Comparison of ENCODE assay signal across 27 cellular contexts in the genomic region with DNA sequence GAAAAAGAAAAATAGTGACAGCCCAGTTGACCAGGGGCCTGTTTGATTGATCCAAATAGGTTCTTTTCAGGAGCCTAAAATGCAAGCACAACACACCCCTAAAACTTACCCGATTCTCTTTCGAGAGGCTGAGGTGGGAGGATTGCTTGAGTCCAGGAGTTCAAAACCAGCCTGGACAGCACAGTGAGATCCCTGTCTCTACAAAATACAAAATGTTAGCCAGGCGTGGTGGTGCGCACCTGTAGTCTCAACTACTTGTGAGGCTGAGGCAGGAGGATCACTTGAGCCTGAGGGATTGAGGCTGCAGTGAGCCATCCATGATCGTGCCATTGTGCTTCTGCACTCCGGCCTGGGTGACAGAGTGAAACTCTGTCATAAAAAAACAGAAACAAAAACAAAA. TPM values are rescaled to one million over a fixed set of nuclear protein-coding genes. Genes with fewer than 3 reads are reported as not detected.
A peak's percentile ranks its signal among the peaks of the same experiment; 100 is the strongest.
DNase-seq lines count a peak whose midpoint lies in the region; ATAC-seq and TF ChIP-seq lines count a peak whose summit lies in the region.
"Had no signal": no experiment of that assay in that cellular context is flagged by ENCODE, and none has a peak within 500 bp of the region (broad histone marks: within the 10 kb centered on the region; RNA-seq: fewer than 3 reads in every experiment).

No MANE protein-coding gene starts in this region.

- H3K4me1 Mint-ChIP-seq in T-helper 17 cell: peaks cover 23% of the 10 kb centered on the region
- H3K4me1 Mint-ChIP-seq in glutamatergic neuron (ENCODE audit: low read depth, unreplicated experiment): peaks cover 21% of the 10 kb centered on the region
- H3K4me1 Mint-ChIP-seq in activated T-cell treated with anti-CD3 and anti-CD28 coated beads, Interleukin-2, amount 50 U/mL, for 4 hours (ENCODE audit: low read depth): peaks cover 25% of the 10 kb centered on the region

- DNase-seq in left ventricle myocardium inferior (no peak), right atrium auricular region (ENCODE audit: low spot score) (no peak), T-helper 17 cell (no peak), glutamatergic neuron (no peak)
- DNase-seq in stimulated activated CD4-positive, alpha-beta T cell treated with anti-CD3 and anti-CD28 coated beads, Interleukin-4, amount 100 ng/mL, for 4 hours: no peak
- DNase-seq in activated T-cell treated with anti-CD3 and anti-CD28 coated beads, Interleukin-2, amount 50 U/mL, for 4 hours: no peak
- DNase-seq: 8988T, ACHN, BE2C, DMS 273 treated with DMSO at 0.1 percent for 48 hours, DMS79 treated with DMSO at 0.1 percent for 48 hours, GF-D8, GM23248, H9, HFFc6, KBM-7, NCI-H2081, NCI-H2227 treated with DMSO at 0.1 percent for 48 hours, NCI-H526 treated with DMSO at 0.1 percent for 48 hours, Right ventricle myocardium superior, RPMI8226 had no signal

- H3K27me3 Mint-ChIP-seq in T-helper 17 cell (peaks cover 9% of the 10 kb centered on the region), glutamatergic neuron (ENCODE audit: unreplicated experiment) (peaks cover 5% of the 10 kb centered on the region)
- peaks cover 10% of the 10 kb centered on the region for H3K27me3 Mint-ChIP-seq in activated T-cell treated with anti-CD3 and anti-CD28 coated beads, Interleukin-2, amount 50 U/mL, for 4 hours (ENCODE audit: low read depth)

- H3K9me3 ChIP-seq in left ventricle myocardium inferior (replicated peaks) (no peaks in the 10 kb centered on the region), right atrium auricular region (no peaks in the 10 kb centered on the region), T-helper 17 cell (ENCODE audit: control insufficient read depth, low read length, poor library complexity, severe bottlenecking) (no peaks in the 10 kb centered on the region)
- H3K9me3 ChIP-seq: BE2C had no signal

- H3K4me3 Mint-ChIP-seq in T-helper 17 cell (no peak overlapping the region), glutamatergic neuron (ENCODE audit: unreplicated experiment) (no peak overlapping the region)
- H3K4me3 Mint-ChIP-seq in activated T-cell treated with anti-CD3 and anti-CD28 coated beads, Interleukin-2, amount 50 U/mL, for 4 hours: no peak overlapping the region
- H3K4me3 Mint-ChIP-seq: HFFc6 had no signal

- H3K4me3 ChIP-seq in left ventricle myocardium inferior (no peak overlapping the region), right atrium auricular region (no peak overlapping the region)
- H3K4me3 ChIP-seq: GM23248 had no signal

- H3K4me1 ChIP-seq in left ventricle myocardium inferior (peaks cover 21% of the 10 kb centered on the region), right atrium auricular region (peaks cover 0 to 22% of the 10 kb centered on the region in 2 donors)
- H3K4me1 ChIP-seq: BE2C had no signal

- peak overlapping the region; percentile 43 for H3K27ac Mint-ChIP-seq in T-helper 17 cell
- peak overlapping the region; percentile 17 for H3K27ac Mint-ChIP-seq in glutamatergic neuron (ENCODE audit: unreplicated experiment)
- H3K27ac Mint-ChIP-seq: HFFc6 had no signal

- H3K27me3 ChIP-seq in left ventricle myocardium inferior (ENCODE audit: low read depth) (peaks cover 1% of the 10 kb centered on the region), right atrium auricular region (no peaks in the 10 kb centered on the region)

- H3K36me3 Mint-ChIP-seq in T-helper 17 cell (ENCODE audit: low read depth) (peaks cover 2% of the 10 kb centered on the region), glutamatergic neuron (ENCODE audit: unreplicated experiment) (peaks cover 5% of the 10 kb centered on the region)
- no peaks in the 10 kb centered on the region for H3K36me3 Mint-ChIP-seq in activated T-cell treated with anti-CD3 and anti-CD28 coated beads, Interleukin-2, amount 50 U/mL, for 4 hours (ENCODE audit: insufficient read depth)
- H3K36me3 Mint-ChIP-seq: CD8-positive, alpha-beta T cell had no signal

- H3K36me3 ChIP-seq in left ventricle myocardium inferior: no peaks in the 10 kb centered on the region
- no peaks in the 10 kb centered on the region for H3K36me3 ChIP-seq in right atrium auricular region
- H3K36me3 ChIP-seq: BE2C had no signal

- TF ChIP-seq CTCF in left ventricle myocardium inferior (IDR thresholded peaks at IDR 0.05; ENCODE audit: borderline replicate concordance) (no peak), right atrium auricular region (IDR thresholded peaks at IDR 0.05) (no peak), glutamatergic neuron (IDR thresholded peaks at IDR 0.05; ENCODE audit: partially characterized antibody, unreplicated experiment) (no peak)

- H3K27ac ChIP-seq in left ventricle myocardium inferior (replicated peaks) (peak overlapping the region; percentile 61), right atrium auricular region (no peak overlapping the region)
- H3K27ac ChIP-seq: GM23248 had no signal

- intact Hi-C loops in left ventricle myocardium inferior (cut with micrococcal nuclease): no loop called here

- ATAC-seq in T-helper 17 cell: no peak
- ATAC-seq in activated T-cell treated with anti-CD3 and anti-CD28 coated beads, Interleukin-2, amount 50 U/mL, for 4 hours: no peak
- no peak for ATAC-seq in GM18870 (IDR thresholded peaks at IDR 0.05; ENCODE audit: unreplicated experiment)
- ATAC-seq: CD8-positive, alpha-beta T cell had no signal

- H3K9me3 Mint-ChIP-seq in glutamatergic neuron (ENCODE audit: unreplicated experiment): peaks cover 22% of the 10 kb centered on the region
- H3K9me3 Mint-ChIP-seq in activated T-cell treated with anti-CD3 and anti-CD28 coated beads, Interleukin-2, amount 50 U/mL, for 4 hours: no peaks in the 10 kb centered on the region
- H3K9me3 Mint-ChIP-seq: CD8-positive, alpha-beta T cell; H9 had no signal

RNA-seq across cellular contexts. Expression of a gene that starts 1.5 kb away (rescaled TPM):
- total RNA-seq in left ventricle myocardium inferior: 0.08 TPM
- total RNA-seq in right atrium auricular region: under 1 TPM in 1 of 2 donors, not detected in 1; 0.30 TPM
- 1 to 10 TPM; 2.3 to 2.8 TPM for total RNA-seq in T-helper 17 cell
- total RNA-seq in glutamatergic neuron (ENCODE audit: unreplicated experiment): 80.8 TPM
- total RNA-seq in activated T-cell treated with anti-CD3 and anti-CD28 coated beads, Interleukin-2, amount 50 U/mL, for 4 hours: not detected
- total RNA-seq: GM23248, HFFc6, LHCN-M2, MCF 10A, NCI-H460 had no signal

RNA-seq across cellular contexts. Expression of a gene that starts 37.1 kb away (rescaled TPM):
- total RNA-seq in left ventricle myocardium inferior (not detected), right atrium auricular region (not detected), T-helper 17 cell (not detected), glutamatergic neuron (ENCODE audit: unreplicated experiment) (310 TPM)
- not detected for total RNA-seq in activated T-cell treated with anti-CD3 and anti-CD28 coated beads, Interleukin-2, amount 50 U/mL, for 4 hours
- total RNA-seq: CD8-positive, alpha-beta T cell; GM23248; HFFc6; LHCN-M2; MCF 10A; NCI-H460; Right ventricle myocardium superior; SK-MEL-5 had no signal

RNA-seq across cellular contexts. Expression of a gene that starts 42.8 kb away (rescaled TPM):
- total RNA-seq in left ventricle myocardium inferior: not detected
- not detected for total RNA-seq in right atrium auricular region
- not detected for total RNA-seq in T-helper 17 cell
- 20.7 TPM for total RNA-seq in glutamatergic neuron (ENCODE audit: unreplicated experiment)
- total RNA-seq in activated T-cell treated with anti-CD3 and anti-CD28 coated beads, Interleukin-2, amount 50 U/mL, for 4 hours: not detected
- total RNA-seq: CD8-positive, alpha-beta T cell; GM23248; HFFc6; LHCN-M2; MCF 10A; NCI-H460; Right ventricle myocardium superior; SK-MEL-5 had no signal

RNA-seq across cellular contexts. Expression of a gene that starts 50.5 kb away (rescaled TPM):
- total RNA-seq in left ventricle myocardium inferior: not detected
- not detected for total RNA-seq in right atrium auricular region
- 1 to 10 TPM; 4.1 to 4.2 TPM for total RNA-seq in T-helper 17 cell
- not detected for total RNA-seq in glutamatergic neuron (ENCODE audit: unreplicated experiment)
- not detected for total RNA-seq in activated T-cell treated with anti-CD3 and anti-CD28 coated beads, Interleukin-2, amount 50 U/mL, for 4 hours
- total RNA-seq: GM23248, H9, HFFc6, LHCN-M2, MCF 10A, NCI-H460, Right ventricle myocardium superior, SK-MEL-5 had no signal

Comparison
In these comparisons a context has a peak if more than half of its experiments do, and no peak if none do; other contexts are left out.
1. RNA of a gene that starts 1.5 kb away (total RNA-seq): 80.8 TPM in glutamatergic neuron (single experiment); 2.3 to 2.8 TPM in T-helper 17 cell, 0.30 TPM in right atrium auricular region, 0.08 TPM in left ventricle myocardium inferior (single experiment) and not detected in activated T-cell treated with anti-CD3 and anti-CD28 coated beads, Interleukin-2, amount 50 U/mL, for 4 hours; every median in the first group is over 10 times any median in the second.
2. RNA of a gene that starts 37.1 kb away (total RNA-seq): 310 TPM in glutamatergic neuron (single experiment); not detected in left ventricle myocardium inferior (single experiment), not detected in right atrium auricular region, not detected in T-helper 17 cell and not detected in activated T-cell treated with anti-CD3 and anti-CD28 coated beads, Interleukin-2, amount 50 U/mL, for 4 hours; every median in the first group is over 100 times any median in the second.
3. RNA of a gene that starts 42.8 kb away (total RNA-seq): 20.7 TPM in glutamatergic neuron (single experiment); not detected in T-helper 17 cell, not detected in left ventricle myocardium inferior (single experiment), not detected in right atrium auricular region and not detected in activated T-cell treated with anti-CD3 and anti-CD28 coated beads, Interleukin-2, amount 50 U/mL, for 4 hours; every median in the first group is over 10 times any median in the second.